Comparison of ENCODE assay signal across 1 cellular context in genomic region chr22:49852898-49853894, GRCh38.
TF ChIP-seq lines count a peak whose summit lies in the region.

A gene with protein sequence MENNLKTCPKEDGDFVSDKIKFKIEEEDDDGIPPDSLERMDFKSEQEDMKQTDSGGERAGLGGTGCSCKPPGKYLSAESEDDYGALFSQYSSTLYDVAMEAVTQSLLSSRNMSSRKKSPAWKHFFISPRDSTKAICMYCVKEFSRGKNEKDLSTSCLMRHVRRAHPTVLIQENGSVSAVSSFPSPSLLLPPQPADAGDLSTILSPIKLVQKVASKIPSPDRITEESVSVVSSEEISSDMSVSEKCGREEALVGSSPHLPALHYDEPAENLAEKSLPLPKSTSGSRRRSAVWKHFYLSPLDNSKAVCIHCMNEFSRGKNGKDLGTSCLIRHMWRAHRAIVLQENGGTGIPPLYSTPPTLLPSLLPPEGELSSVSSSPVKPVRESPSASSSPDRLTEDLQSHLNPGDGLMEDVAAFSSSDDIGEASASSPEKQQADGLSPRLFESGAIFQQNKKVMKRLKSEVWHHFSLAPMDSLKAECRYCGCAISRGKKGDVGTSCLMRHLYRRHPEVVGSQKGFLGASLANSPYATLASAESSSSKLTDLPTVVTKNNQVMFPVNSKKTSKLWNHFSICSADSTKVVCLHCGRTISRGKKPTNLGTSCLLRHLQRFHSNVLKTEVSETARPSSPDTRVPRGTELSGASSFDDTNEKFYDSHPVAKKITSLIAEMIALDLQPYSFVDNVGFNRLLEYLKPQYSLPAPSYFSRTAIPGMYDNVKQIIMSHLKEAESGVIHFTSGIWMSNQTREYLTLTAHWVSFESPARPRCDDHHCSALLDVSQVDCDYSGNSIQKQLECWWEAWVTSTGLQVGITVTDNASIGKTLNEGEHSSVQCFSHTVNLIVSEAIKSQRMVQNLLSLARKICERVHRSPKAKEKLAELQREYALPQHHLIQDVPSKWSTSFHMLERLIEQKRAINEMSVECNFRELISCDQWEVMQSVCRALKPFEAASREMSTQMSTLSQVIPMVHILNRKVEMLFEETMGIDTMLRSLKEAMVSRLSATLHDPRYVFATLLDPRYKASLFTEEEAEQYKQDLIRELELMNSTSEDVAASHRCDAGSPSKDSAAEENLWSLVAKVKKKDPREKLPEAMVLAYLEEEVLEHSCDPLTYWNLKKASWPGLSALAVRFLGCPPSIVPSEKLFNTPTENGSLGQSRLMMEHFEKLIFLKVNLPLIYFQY (plus strand): TSS chr22:49853844. CDS start chr22:49883663, 29,819 bp downstream.

TF ChIP-seq in HEK293, 187 proteins besides CTCF, POLR2A, EP300 and RAD21 (continued from another document):
- TF ChIP-seq, protein P1, sequence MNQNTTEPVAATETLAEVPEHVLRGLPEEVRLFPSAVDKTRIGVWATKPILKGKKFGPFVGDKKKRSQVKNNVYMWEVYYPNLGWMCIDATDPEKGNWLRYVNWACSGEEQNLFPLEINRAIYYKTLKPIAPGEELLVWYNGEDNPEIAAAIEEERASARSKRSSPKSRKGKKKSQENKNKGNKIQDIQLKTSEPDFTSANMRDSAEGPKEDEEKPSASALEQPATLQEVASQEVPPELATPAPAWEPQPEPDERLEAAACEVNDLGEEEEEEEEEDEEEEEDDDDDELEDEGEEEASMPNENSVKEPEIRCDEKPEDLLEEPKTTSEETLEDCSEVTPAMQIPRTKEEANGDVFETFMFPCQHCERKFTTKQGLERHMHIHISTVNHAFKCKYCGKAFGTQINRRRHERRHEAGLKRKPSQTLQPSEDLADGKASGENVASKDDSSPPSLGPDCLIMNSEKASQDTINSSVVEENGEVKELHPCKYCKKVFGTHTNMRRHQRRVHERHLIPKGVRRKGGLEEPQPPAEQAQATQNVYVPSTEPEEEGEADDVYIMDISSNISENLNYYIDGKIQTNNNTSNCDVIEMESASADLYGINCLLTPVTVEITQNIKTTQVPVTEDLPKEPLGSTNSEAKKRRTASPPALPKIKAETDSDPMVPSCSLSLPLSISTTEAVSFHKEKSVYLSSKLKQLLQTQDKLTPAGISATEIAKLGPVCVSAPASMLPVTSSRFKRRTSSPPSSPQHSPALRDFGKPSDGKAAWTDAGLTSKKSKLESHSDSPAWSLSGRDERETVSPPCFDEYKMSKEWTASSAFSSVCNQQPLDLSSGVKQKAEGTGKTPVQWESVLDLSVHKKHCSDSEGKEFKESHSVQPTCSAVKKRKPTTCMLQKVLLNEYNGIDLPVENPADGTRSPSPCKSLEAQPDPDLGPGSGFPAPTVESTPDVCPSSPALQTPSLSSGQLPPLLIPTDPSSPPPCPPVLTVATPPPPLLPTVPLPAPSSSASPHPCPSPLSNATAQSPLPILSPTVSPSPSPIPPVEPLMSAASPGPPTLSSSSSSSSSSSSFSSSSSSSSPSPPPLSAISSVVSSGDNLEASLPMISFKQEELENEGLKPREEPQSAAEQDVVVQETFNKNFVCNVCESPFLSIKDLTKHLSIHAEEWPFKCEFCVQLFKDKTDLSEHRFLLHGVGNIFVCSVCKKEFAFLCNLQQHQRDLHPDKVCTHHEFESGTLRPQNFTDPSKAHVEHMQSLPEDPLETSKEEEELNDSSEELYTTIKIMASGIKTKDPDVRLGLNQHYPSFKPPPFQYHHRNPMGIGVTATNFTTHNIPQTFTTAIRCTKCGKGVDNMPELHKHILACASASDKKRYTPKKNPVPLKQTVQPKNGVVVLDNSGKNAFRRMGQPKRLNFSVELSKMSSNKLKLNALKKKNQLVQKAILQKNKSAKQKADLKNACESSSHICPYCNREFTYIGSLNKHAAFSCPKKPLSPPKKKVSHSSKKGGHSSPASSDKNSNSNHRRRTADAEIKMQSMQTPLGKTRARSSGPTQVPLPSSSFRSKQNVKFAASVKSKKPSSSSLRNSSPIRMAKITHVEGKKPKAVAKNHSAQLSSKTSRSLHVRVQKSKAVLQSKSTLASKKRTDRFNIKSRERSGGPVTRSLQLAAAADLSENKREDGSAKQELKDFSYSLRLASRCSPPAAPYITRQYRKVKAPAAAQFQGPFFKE (tag by site-specific recombination; IDR thresholded peaks at IDR 0.05; ENCODE audit: borderline replicate concordance), result no peak
- TF ChIP-seq, protein P2, sequence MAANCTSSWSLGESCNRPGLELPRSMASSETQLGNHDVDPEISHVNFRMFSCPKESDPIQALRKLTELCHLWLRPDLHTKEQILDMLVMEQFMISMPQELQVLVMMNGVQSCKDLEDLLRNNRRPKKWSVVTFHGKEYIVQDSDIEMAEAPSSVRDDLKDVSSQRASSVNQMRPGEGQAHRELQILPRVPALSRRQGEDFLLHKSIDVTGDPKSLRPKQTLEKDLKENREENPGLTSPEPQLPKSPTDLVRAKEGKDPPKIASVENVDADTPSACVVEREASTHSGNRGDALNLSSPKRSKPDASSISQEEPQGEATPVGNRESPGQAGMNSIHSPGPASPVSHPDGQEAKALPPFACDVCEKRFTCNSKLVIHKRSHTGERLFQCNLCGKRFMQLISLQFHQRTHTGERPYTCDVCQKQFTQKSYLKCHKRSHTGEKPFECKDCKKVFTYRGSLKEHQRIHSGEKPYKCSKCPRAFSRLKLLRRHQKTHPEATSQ (tag by site-specific recombination; IDR thresholded peaks at IDR 0.05), result no peak
- peak; percentile 88 for TF ChIP-seq ZBTB10 (tag by site-specific recombination; IDR thresholded peaks at IDR 0.05)
- TF ChIP-seq TRIM28 (IDR thresholded peaks at IDR 0.05; ENCODE audit: borderline replicate concordance, low read length), result no peak
- TF ChIP-seq SCRT1 (tag by site-specific recombination; IDR thresholded peaks at IDR 0.05; ENCODE audit: borderline replicate concordance), result no peak
- TF ChIP-seq SP2 (tag by site-specific recombination; IDR thresholded peaks at IDR 0.05), result peak; percentile 66
- TF ChIP-seq GLIS1 (tag by site-specific recombination; IDR thresholded peaks at IDR 0.05), result peak; percentile 79
- 0 out of 2 replicates have a peak, but pooled peaks have one; percentile 67 for TF ChIP-seq ZNF24 (tag by site-specific recombination; IDR thresholded peaks at IDR 0.05)
- TF ChIP-seq TSHZ1 (tag by site-specific recombination; IDR thresholded peaks at IDR 0.05; ENCODE audit: borderline replicate concordance), result peak; percentile 19; the same call in 1 of the 2 replicates
- peak; percentile 60 for TF ChIP-seq ZNF2 (tag by site-specific recombination; IDR thresholded peaks at IDR 0.05)
- peak; percentile 50; the same call in 1 of the 2 replicates for TF ChIP-seq ZBTB48 (tag by site-specific recombination; IDR thresholded peaks at IDR 0.05)
- peak; percentile 63 for TF ChIP-seq KLF1 (tag by site-specific recombination; IDR thresholded peaks at IDR 0.05)
- TF ChIP-seq ZNF391 (tag by site-specific recombination; IDR thresholded peaks at IDR 0.05; ENCODE audit: borderline replicate concordance, low read depth), result peak; percentile 69; the same call in 1 of the 2 replicates
- peak; percentile 63; the same call in 1 of the 2 replicates for TF ChIP-seq ZBTB7A (tag by site-specific recombination; IDR thresholded peaks at IDR 0.05; ENCODE audit: low read depth)
- no peak for TF ChIP-seq ZNF37A (tag by site-specific recombination; IDR thresholded peaks at IDR 0.05)
- peak; percentile 74; the same call in 1 of the 2 replicates for TF ChIP-seq KLF16 (tag by site-specific recombination; IDR thresholded peaks at IDR 0.05)
- TF ChIP-seq, protein P3, sequence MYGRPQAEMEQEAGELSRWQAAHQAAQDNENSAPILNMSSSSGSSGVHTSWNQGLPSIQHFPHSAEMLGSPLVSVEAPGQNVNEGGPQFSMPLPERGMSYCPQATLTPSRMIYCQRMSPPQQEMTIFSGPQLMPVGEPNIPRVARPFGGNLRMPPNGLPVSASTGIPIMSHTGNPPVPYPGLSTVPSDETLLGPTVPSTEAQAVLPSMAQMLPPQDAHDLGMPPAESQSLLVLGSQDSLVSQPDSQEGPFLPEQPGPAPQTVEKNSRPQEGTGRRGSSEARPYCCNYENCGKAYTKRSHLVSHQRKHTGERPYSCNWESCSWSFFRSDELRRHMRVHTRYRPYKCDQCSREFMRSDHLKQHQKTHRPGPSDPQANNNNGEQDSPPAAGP (tag by site-specific recombination; IDR thresholded peaks at IDR 0.05), result peak; percentile 52; the same call in 1 of the 2 replicates
- TF ChIP-seq ZNF394 (tag by site-specific recombination; IDR thresholded peaks at IDR 0.05; ENCODE audit: borderline replicate concordance), result 0 out of 2 replicates have a peak, but pooled peaks have one; percentile 14
- peak; percentile 100 for TF ChIP-seq ZBTB8A (tag by site-specific recombination; IDR thresholded peaks at IDR 0.05)
- TF ChIP-seq ZNF561 (tag by site-specific recombination; IDR thresholded peaks at IDR 0.05; ENCODE audit: borderline replicate concordance), result peak; percentile 87; the same call in 1 of the 2 replicates
- peak; percentile 73 for TF ChIP-seq ZBTB17 (tag by site-specific recombination; IDR thresholded peaks at IDR 0.05)
- TF ChIP-seq, protein P4, sequence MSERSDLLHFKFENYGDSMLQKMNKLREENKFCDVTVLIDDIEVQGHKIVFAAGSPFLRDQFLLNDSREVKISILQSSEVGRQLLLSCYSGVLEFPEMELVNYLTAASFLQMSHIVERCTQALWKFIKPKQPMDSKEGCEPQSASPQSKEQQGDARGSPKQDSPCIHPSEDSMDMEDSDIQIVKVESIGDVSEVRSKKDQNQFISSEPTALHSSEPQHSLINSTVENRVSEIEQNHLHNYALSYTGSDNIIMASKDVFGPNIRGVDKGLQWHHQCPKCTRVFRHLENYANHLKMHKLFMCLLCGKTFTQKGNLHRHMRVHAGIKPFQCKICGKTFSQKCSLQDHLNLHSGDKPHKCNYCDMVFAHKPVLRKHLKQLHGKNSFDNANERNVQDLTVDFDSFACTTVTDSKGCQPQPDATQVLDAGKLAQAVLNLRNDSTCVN (tag by site-specific recombination; optimal IDR thresholded peaks at IDR 0.05), result peak; percentile 95
- TF ChIP-seq ZNF501 (tag by site-specific recombination; IDR thresholded peaks at IDR 0.05), result peak; percentile 76; the same call in 1 of the 2 replicates
- TF ChIP-seq ZXDB (tag by site-specific recombination; IDR thresholded peaks at IDR 0.05), result peak; percentile 85
- no peak for TF ChIP-seq ZNF223 (tag by site-specific recombination; IDR thresholded peaks at IDR 0.05)
- TF ChIP-seq KLF8 (tag by site-specific recombination; IDR thresholded peaks at IDR 0.05), result peak; percentile 91
- no peak for TF ChIP-seq GLI4 (tag by site-specific recombination; IDR thresholded peaks at IDR 0.05)
- peak; percentile 95 for TF ChIP-seq ZNF423 (tag by site-specific recombination; IDR thresholded peaks at IDR 0.05)
- TF ChIP-seq TCF7L2 (IDR thresholded peaks at IDR 0.05; ENCODE audit: borderline replicate concordance, low read depth, low read length), result no peak
- no peak for TF ChIP-seq ZNF433 (tag by site-specific recombination; IDR thresholded peaks at IDR 0.05; ENCODE audit: low read depth)
